7 cellular contexts compared by ENCODE assay signal in the genomic region with DNA sequence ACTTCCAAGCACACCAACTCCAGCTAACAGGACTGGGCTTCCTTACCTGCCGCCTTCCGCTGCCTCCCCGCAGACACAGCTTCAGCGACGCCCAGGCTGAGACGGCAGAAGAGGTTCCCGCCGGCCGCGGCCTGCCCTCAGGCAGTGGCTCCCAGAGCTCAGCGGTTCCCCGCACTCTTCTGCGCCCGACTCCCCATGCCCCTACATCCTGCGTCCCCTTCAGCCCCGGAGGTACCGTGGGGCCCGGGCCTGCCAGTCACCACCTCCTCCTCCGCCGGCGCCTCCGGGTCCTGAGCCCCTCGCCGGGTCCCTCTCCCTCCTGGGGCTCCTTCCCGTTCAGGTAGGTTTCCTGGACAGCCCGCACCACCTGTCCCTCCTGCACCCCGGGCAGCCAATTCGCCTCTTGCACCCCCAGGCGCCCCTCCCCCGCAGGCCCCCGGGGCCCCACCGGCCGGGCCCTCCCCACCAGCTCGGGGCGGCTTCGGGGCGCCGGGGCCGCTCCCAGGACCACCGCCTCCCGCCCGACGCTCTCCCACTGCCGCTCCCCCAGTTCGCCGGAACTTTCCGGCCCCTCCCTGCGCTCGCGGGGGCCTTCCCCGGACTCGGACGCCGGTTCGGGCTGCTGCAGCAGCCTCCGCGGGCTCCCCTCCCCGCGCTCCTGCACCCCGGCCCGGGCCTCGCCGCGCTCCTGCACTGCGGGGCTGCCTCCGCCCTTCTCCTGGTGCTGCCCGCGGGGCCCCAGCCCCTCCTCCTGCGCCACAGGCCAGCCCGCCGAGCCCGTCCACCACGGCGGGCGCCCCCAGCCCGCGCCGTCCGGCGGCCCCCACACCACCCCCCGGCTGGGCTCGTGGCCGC. TPM values are rescaled to one million over a fixed set of nuclear protein-coding genes. Genes with fewer than 3 reads are reported as not detected.
A peak's percentile ranks its signal among the peaks of the same experiment; 100 is the strongest.
DNase-seq lines count a peak whose midpoint lies in the region; ATAC-seq, FAIRE-seq and TF ChIP-seq lines count a peak whose summit lies in the region.

A gene (minus strand): TSS at position 113 of the 855 bp plus-strand sequence. CDS start 19,963 bp downstream, outside the sequence.

- peak within 1 kb of the TSS; percentile 85 for H3K4me2 ChIP-seq in astrocyte (ENCODE audit: low read length)

- H3K9me3 Mint-ChIP-seq in astrocyte (ENCODE audit: unreplicated experiment): no peaks in the 10 kb centered on the region

- FAIRE-seq in astrocyte (lab: Jason Lieb, UNC): no peak

- no CpG with 5 or more reads among the region's 83 CpGs for WGBS in iPS DF 6.9 (ENCODE audit: insufficient coverage, insufficient read length)

- H3K27ac ChIP-seq in SJCRH30 (peak within 1 kb of the TSS; percentile 34), astrocyte (ENCODE audit: low read depth, low read length) (no peak within 1 kb of the TSS), iPS DF 6.9 (ENCODE audit: low read length) (no peak within 1 kb of the TSS), skeletal muscle tissue (ENCODE audit: low read depth, low read length) (peak within 1 kb of the TSS; percentile 91)

- TF ChIP-seq CTCF in astrocyte (IDR thresholded peaks at IDR 0.05; ENCODE audit: insufficient read depth, low read depth, low read length): no peak

- H3K36me3 ChIP-seq in SJCRH30: no peaks in the 10 kb centered on the region
- no peaks in the 10 kb centered on the region for H3K36me3 ChIP-seq in astrocyte (ENCODE audit: insufficient read depth, low read length)
- no peaks in the 10 kb centered on the region for H3K36me3 ChIP-seq in iPS DF 6.9 (ENCODE audit: control insufficient read depth, insufficient read depth, low read length)
- no peaks in the 10 kb centered on the region for H3K36me3 ChIP-seq in skeletal muscle tissue (ENCODE audit: control insufficient read depth in 3 of 3, insufficient read depth in 3 of 3, low read length in 3 of 3)

- H3K36me3 Mint-ChIP-seq in astrocyte (ENCODE audit: low read depth, unreplicated experiment): no peaks in the 10 kb centered on the region

- peaks cover 23% of the 10 kb centered on the region for H4K20me1 ChIP-seq in astrocyte (ENCODE audit: insufficient read depth, low read length)

- DNase-seq in SJCRH30 (no peak), astrocyte (ENCODE audit: low read depth) (no peak), iPS DF 6.9 (ENCODE audit: low read depth, low spot score) (no peak), AML-193 (lab: John Stamatoyannopoulos, UW) (no peak)

- no peak within 1 kb of the TSS for H3K27ac Mint-ChIP-seq in astrocyte (ENCODE audit: unreplicated experiment)

- H3K9ac ChIP-seq in astrocyte (ENCODE audit: low read length): peak within 1 kb of the TSS; percentile 47
- peak within 1 kb of the TSS; percentile 83 to 88 (median 87) for H3K9ac ChIP-seq in skeletal muscle tissue (ENCODE audit: low read depth in 1 of 3, low read length in 3 of 3)

- peak within 1 kb of the TSS; percentile 86 for H3K4me3 Mint-ChIP-seq in astrocyte (ENCODE audit: unreplicated experiment)

- H3K4me1 Mint-ChIP-seq in astrocyte (ENCODE audit: low read depth, unreplicated experiment): peaks cover 16% of the 10 kb centered on the region

- H3K27me3 ChIP-seq in SJCRH30 (no peaks in the 10 kb centered on the region), astrocyte (ENCODE audit: insufficient read depth, low read length) (no peaks in the 10 kb centered on the region), iPS DF 6.9 (ENCODE audit: control insufficient read depth, insufficient read depth, low read length) (no peaks in the 10 kb centered on the region), skeletal muscle tissue (ENCODE audit: control insufficient read depth in 3 of 3, insufficient read depth in 3 of 3, low read length in 3 of 3) (no peaks in the 10 kb centered on the region)

- H3K4me1 ChIP-seq in SJCRH30: peaks cover 21% of the 10 kb centered on the region
- H3K4me1 ChIP-seq in astrocyte (ENCODE audit: insufficient read depth, low read length): peaks cover 22% of the 10 kb centered on the region
- peaks cover 8% of the 10 kb centered on the region; the same call in 1 of the 2 replicates for H3K4me1 ChIP-seq in iPS DF 6.9 (ENCODE audit: control insufficient read depth, insufficient read depth, low read length)
- H3K4me1 ChIP-seq in skeletal muscle tissue (ENCODE audit: control insufficient read depth in 3 of 3, insufficient read depth in 3 of 3, low read length in 3 of 3): peaks cover 32 to 36% (median 36%) of the 10 kb centered on the region in 3 donors

- H3K4me3 ChIP-seq in SJCRH30 (peak within 1 kb of the TSS; percentile 68), astrocyte (ENCODE audit: insufficient read depth, low read depth, low read length) (peak within 1 kb of the TSS; percentile 60), iPS DF 6.9 (ENCODE audit: low read length) (peak within 1 kb of the TSS; percentile 92), skeletal muscle tissue (ENCODE audit: low read length in 3 of 3) (peak within 1 kb of the TSS; percentile 78 to 81 (median 79))

- ATAC-seq in GM18907 (IDR thresholded peaks at IDR 0.05; ENCODE audit: unreplicated experiment): peak; percentile 10
- peak; percentile 20 for ATAC-seq in HG02885 (IDR thresholded peaks at IDR 0.05; ENCODE audit: poor library complexity, unreplicated experiment)

- H3K9me3 ChIP-seq in SJCRH30 (replicated peaks) (no peaks in the 10 kb centered on the region), astrocyte (ENCODE audit: insufficient read depth, low read depth, low read length) (no peaks in the 10 kb centered on the region), iPS DF 6.9 (ENCODE audit: control insufficient read depth, insufficient read depth, low read length) (no peaks in the 10 kb centered on the region), skeletal muscle tissue (ENCODE audit: control insufficient read depth in 3 of 3, low read length in 3 of 3) (no peaks in the 10 kb centered on the region)

- H3K27me3 Mint-ChIP-seq in astrocyte (ENCODE audit: low read depth, unreplicated experiment): no peaks in the 10 kb centered on the region

- H3K79me2 ChIP-seq in astrocyte (ENCODE audit: insufficient read depth, low read length): peaks cover 22% of the 10 kb centered on the region

- peak within 1 kb of the TSS; percentile 70 for H2AFZ ChIP-seq in astrocyte (ENCODE audit: low read depth, low read length)

RNA-seq across cellular contexts. Expression of the gene that starts here (rescaled TPM):
- total RNA-seq in SJCRH30 (2014; rRNA removed; shearing (Covaris generic)): 17.4 and 21.8 TPM in 2 replicates
- total RNA-seq in astrocyte: 37.1 and 39.1 TPM in 2 replicates
- total RNA-seq in skeletal muscle tissue: 9.9 TPM

Comparison
In these comparisons a context has a peak if more than half of its experiments do, and no peak if none do; other contexts are left out.
1. H3K27ac ChIP-seq: peak in SJCRH30 (single experiment) and skeletal muscle tissue (single experiment); none in astrocyte (single experiment) and iPS DF 6.9 (single experiment).
2. Peak in every context shown above with its lines, with median percentiles within 50 percentile points of each other: H3K4me3 ChIP-seq.